In genomic region chr3:113573728-113574127, GRCh38 we compare ENCODE assay signal across 26 cellular contexts. TPM values are rescaled to one million over a fixed set of nuclear protein-coding genes. Genes with fewer than 3 reads are reported as not detected.
A peak's percentile ranks its signal among the peaks of the same experiment; 100 is the strongest.
DNase-seq lines count a peak whose midpoint lies in the region; ATAC-seq and TF ChIP-seq lines count a peak whose summit lies in the region.
"Had no signal": no experiment of that assay in that cellular context is flagged by ENCODE, and none has a peak within 500 bp of the region (broad histone marks: within the 10 kb centered on the region; RNA-seq: fewer than 3 reads in every experiment).

No MANE protein-coding gene starts in this region.

- H3K4me3 ChIP-seq in upper lobe of right lung: no peak overlapping the region
- H3K4me3 ChIP-seq: lower lobe of right lung, SJSA1, tibial nerve had no signal

- no peak for DNase-seq in CD4-positive, alpha-beta T cell
- DNase-seq in LoVo (ENCODE audit: low spot score): peak; percentile 47
- DNase-seq in effector memory CD8-positive, alpha-beta T cell: no peak
- no peak for DNase-seq in upper lobe of right lung
- DNase-seq: activated CD4-positive, alpha-beta T cell treated with anti-CD3 and anti-CD28 coated beads for 4 hours; activated CD8-positive, alpha-beta memory T cell treated with anti-CD3 and anti-CD28 coated beads for 24 hours; activated naive CD4-positive, alpha-beta T cell treated with anti-CD3 and anti-CD28 coated beads for 36 hours; amniotic stem cell; C1 segment of cervical spinal cord; effector CD8-positive, alpha-beta T cell; foreskin fibroblast; head of caudate nucleus; lower lobe of right lung; NCI-H2081 treated with DMSO at 0.1 percent for 48 hours; NCI-H345; NCI-H774; nucleus accumbens had no signal

- no peak for TF ChIP-seq CTCF in CD4-positive, alpha-beta T cell (IDR thresholded peaks at IDR 0.05)
- TF ChIP-seq CTCF in nephron (IDR thresholded peaks at IDR 0.05; ENCODE audit: unreplicated experiment in 3 of 3): no peak
- no peak for TF ChIP-seq CTCF in upper lobe of right lung (IDR thresholded peaks at IDR 0.05)

- no peak for ATAC-seq in CD4-positive, alpha-beta T cell (ENCODE audit: poor library complexity)
- no peak for ATAC-seq in effector memory CD8-positive, alpha-beta T cell (replicated peaks)
- ATAC-seq in upper lobe of right lung: no peak
- ATAC-seq in HG03457 (IDR thresholded peaks at IDR 0.05; ENCODE audit: unreplicated experiment): no peak
- ATAC-seq in HG02973 (IDR thresholded peaks at IDR 0.05; ENCODE audit: unreplicated experiment): no peak
- ATAC-seq: esophagus mucosa, lower lobe of right lung had no signal

- intact Hi-C loops in CD4-positive, alpha-beta T cell (cut with DNase I, micrococcal nuclease): no loop called here
- intact Hi-C loops in upper lobe of right lung (cut with DNase I): loop anchor here (10.0 kb wide), 1 partner anchor 59 kb away; the partner anchor contains the start of gene SPICE1

- no peaks in the 10 kb centered on the region for H3K27me3 ChIP-seq in CD4-positive, alpha-beta T cell (ENCODE audit: control insufficient read depth, insufficient read depth, low read length)
- no peaks in the 10 kb centered on the region for H3K27me3 ChIP-seq in upper lobe of right lung
- H3K27me3 ChIP-seq: SJSA1, tibial nerve had no signal

- no peaks in the 10 kb centered on the region for H3K9me3 ChIP-seq in CD4-positive, alpha-beta T cell (ENCODE audit: control insufficient read depth, low read length)
- no peaks in the 10 kb centered on the region for H3K9me3 ChIP-seq in upper lobe of right lung
- H3K9me3 ChIP-seq: lower lobe of right lung, SJSA1, tibial nerve had no signal

- H3K27ac ChIP-seq in CD4-positive, alpha-beta T cell (ENCODE audit: low read depth, low read length): no peak overlapping the region
- no peak overlapping the region for H3K27ac ChIP-seq in upper lobe of right lung
- H3K27ac ChIP-seq: KMS-11, lower lobe of right lung, SJSA1, tibial nerve had no signal

- no peaks in the 10 kb centered on the region for H3K27me3 Mint-ChIP-seq in CD4-positive, alpha-beta T cell
- H3K27me3 Mint-ChIP-seq in effector memory CD8-positive, alpha-beta T cell: no peaks in the 10 kb centered on the region
- H3K27me3 Mint-ChIP-seq in nephron (ENCODE audit: low read depth): no peaks in the 10 kb centered on the region

- no peaks in the 10 kb centered on the region for H3K36me3 ChIP-seq in upper lobe of right lung
- H3K36me3 ChIP-seq: lower lobe of right lung, SJSA1, tibial nerve had no signal

- no peak overlapping the region for H3K4me3 Mint-ChIP-seq in CD4-positive, alpha-beta T cell
- no peak overlapping the region for H3K4me3 Mint-ChIP-seq in effector memory CD8-positive, alpha-beta T cell
- H3K4me3 Mint-ChIP-seq in nephron: no peak overlapping the region
- H3K4me3 Mint-ChIP-seq: activated naive CD4-positive, alpha-beta T cell treated with anti-CD3 and anti-CD28 coated beads for 36 hours had no signal

- H3K36me3 Mint-ChIP-seq in CD4-positive, alpha-beta T cell (ENCODE audit: low read depth): peaks cover 64% of the 10 kb centered on the region
- H3K36me3 Mint-ChIP-seq in effector memory CD8-positive, alpha-beta T cell (ENCODE audit: insufficient read depth): peaks cover 21% of the 10 kb centered on the region
- no peaks in the 10 kb centered on the region for H3K36me3 Mint-ChIP-seq in nephron (ENCODE audit: low read depth)

- H3K9me3 Mint-ChIP-seq in CD4-positive, alpha-beta T cell: no peaks in the 10 kb centered on the region
- H3K9me3 Mint-ChIP-seq in effector memory CD8-positive, alpha-beta T cell: no peaks in the 10 kb centered on the region
- H3K9me3 Mint-ChIP-seq in nephron: no peaks in the 10 kb centered on the region
- H3K9me3 Mint-ChIP-seq: activated naive CD4-positive, alpha-beta T cell treated with anti-CD3 and anti-CD28 coated beads for 36 hours had no signal

- no peaks in the 10 kb centered on the region for H3K4me1 ChIP-seq in upper lobe of right lung
- H3K4me1 ChIP-seq: lower lobe of right lung, SJSA1, tibial nerve had no signal

- peak overlapping the region; percentile 27 for H3K27ac Mint-ChIP-seq in CD4-positive, alpha-beta T cell
- H3K27ac Mint-ChIP-seq in effector memory CD8-positive, alpha-beta T cell: peak overlapping the region; percentile 52 to 80
- peak overlapping the region in 2 of 3 experiments; percentile 40 to 46 for H3K27ac Mint-ChIP-seq in nephron

- peaks cover 5% of the 10 kb centered on the region for H3K4me1 Mint-ChIP-seq in CD4-positive, alpha-beta T cell (ENCODE audit: low read depth)
- H3K4me1 Mint-ChIP-seq in effector memory CD8-positive, alpha-beta T cell (ENCODE audit: low read depth in 2 of 2): peaks cover 0 to 18% of the 10 kb centered on the region in 2 donors
- H3K4me1 Mint-ChIP-seq in nephron: peaks cover 17% of the 10 kb centered on the region

- POLR2A ChIA-PET in CD4-positive, alpha-beta T cell (lab: Charles Lee): no interaction called here

- CTCF ChIA-PET in CD4-positive, alpha-beta T cell (lab: Charles Lee): interaction anchor here (0.9 kb wide), 1 partner anchor 80 kb away, joined by 4 read pairs; no protein-coding TSS in a partner anchor

RNA-seq across cellular contexts. Expression of gene SIDT1, which starts 41.4 kb away (rescaled TPM):
- total RNA-seq in CD4-positive, alpha-beta T cell: 10 to 100 TPM; 28.8 to 37.3 TPM
- 3.5 TPM for total RNA-seq in upper lobe of right lung
- total RNA-seq: pulmonary artery endothelial cell, RPMI7951, SJSA1 had no signal

RNA-seq across cellular contexts. Expression of gene SPICE1, which starts 58.8 kb away (rescaled TPM):
- total RNA-seq in CD4-positive, alpha-beta T cell: 10 to 100 TPM; 13.9 to 15.8 TPM
- 13.1 TPM for total RNA-seq in upper lobe of right lung
